Comparison of ENCODE assay signal across 11 cellular contexts in the genomic region with DNA sequence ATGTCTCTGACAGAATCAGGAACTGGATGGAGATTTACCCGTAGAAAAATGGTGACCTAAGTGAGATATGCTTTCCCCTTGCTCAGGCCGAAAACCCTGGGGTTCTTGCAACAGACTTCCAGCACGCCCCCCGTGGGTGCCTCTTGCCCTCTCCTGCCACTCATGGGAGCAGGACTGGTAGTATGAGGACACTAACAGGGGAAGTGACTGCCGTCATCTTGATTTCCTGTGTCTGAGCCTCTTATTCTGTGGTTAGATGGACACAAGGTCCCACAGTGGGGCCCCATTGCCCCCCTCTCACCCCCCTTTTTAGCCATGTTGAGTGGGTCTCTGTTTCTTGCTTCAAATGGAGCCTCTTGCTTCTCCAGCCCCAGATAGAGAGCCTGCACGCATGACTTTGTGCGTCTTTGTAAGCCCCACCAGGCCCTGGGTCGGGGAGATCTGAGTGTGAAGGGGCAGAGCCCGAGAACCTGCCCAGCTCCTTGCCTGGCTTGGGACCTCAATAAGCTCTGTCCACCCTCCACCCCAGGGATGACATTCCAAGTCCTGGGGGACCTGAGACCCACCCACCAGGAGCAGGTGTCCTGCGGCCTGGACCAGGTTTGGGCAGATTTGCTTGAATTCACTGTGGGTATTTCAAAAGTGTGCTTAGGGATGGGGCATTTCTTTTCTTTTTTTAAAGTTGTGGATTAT. TPM values are rescaled to one million over a fixed set of nuclear protein-coding genes. Genes with fewer than 3 reads are reported as not detected.
DNase-seq lines count a peak whose midpoint lies in the region; ATAC-seq and TF ChIP-seq lines count a peak whose summit lies in the region.
"Had no signal": no experiment of that assay in that cellular context is flagged by ENCODE, and none has a peak within 500 bp of the region (broad histone marks: within the 10 kb centered on the region; RNA-seq: fewer than 3 reads in every experiment).

No MANE protein-coding gene starts in this region.

- H3K36me3 ChIP-seq in adrenal gland (replicated peaks in 1 of 2) (no peaks in the 10 kb centered on the region), lower lobe of right lung (no peaks in the 10 kb centered on the region), MG63 (no peaks in the 10 kb centered on the region)

- peak overlapping the region; percentile 33 for H3K4me3 Mint-ChIP-seq in activated naive CD8-positive, alpha-beta T cell treated with anti-CD3 and anti-CD28 coated beads, Interleukin-2, amount 10 ng/mL, durations not matched to agents 7 days and 5 days
- no peak overlapping the region for H3K4me3 Mint-ChIP-seq in activated naive CD8-positive, alpha-beta T cell treated with anti-CD3 and anti-CD28 coated beads for 36 hours

- H3K27ac Mint-ChIP-seq in activated naive CD8-positive, alpha-beta T cell treated with anti-CD3 and anti-CD28 coated beads, Interleukin-2, amount 10 ng/mL, durations not matched to agents 7 days and 5 days, result peak overlapping the region; percentile 70
- no peak overlapping the region for H3K27ac Mint-ChIP-seq in activated naive CD8-positive, alpha-beta T cell treated with anti-CD3 and anti-CD28 coated beads for 36 hours

- H3K4me1 Mint-ChIP-seq in activated naive CD8-positive, alpha-beta T cell treated with anti-CD3 and anti-CD28 coated beads, Interleukin-2, amount 10 ng/mL, durations not matched to agents 7 days and 5 days, result peaks cover 45% of the 10 kb centered on the region
- H3K4me1 Mint-ChIP-seq in activated naive CD8-positive, alpha-beta T cell treated with anti-CD3 and anti-CD28 coated beads for 36 hours, result peaks cover 24% of the 10 kb centered on the region

- H3K27ac ChIP-seq in adrenal gland (peak overlapping the region; percentile 39 to 87 (median 55)), lower lobe of right lung (peak overlapping the region; percentile 94)

- 65 to 81% (median 72%) methylated on average over 6 to 10 of the region's 10 CpGs for WGBS in adrenal gland, 4 donors

- H3K4me3 ChIP-seq in adrenal gland, result no peak overlapping the region
- no peak overlapping the region for H3K4me3 ChIP-seq in lower lobe of right lung
- H3K4me3 ChIP-seq in MG63, result no peak overlapping the region
- H3K4me3 ChIP-seq: hepatocyte had no signal

- TF ChIP-seq CTCF in adrenal gland (IDR thresholded peaks at IDR 0.05) (no peak), lower lobe of right lung (IDR thresholded peaks at IDR 0.05) (no peak)

- no peaks in the 10 kb centered on the region for H3K9me3 Mint-ChIP-seq in activated naive CD8-positive, alpha-beta T cell treated with anti-CD3 and anti-CD28 coated beads, Interleukin-2, amount 10 ng/mL, durations not matched to agents 7 days and 5 days
- no peaks in the 10 kb centered on the region for H3K9me3 Mint-ChIP-seq in activated naive CD8-positive, alpha-beta T cell treated with anti-CD3 and anti-CD28 coated beads for 36 hours

- POLR2A ChIA-PET in activated naive CD8-positive, alpha-beta T cell treated with anti-CD3 and anti-CD28 coated beads, Interleukin-2, amount 10 ng/mL, durations not matched to agents 7 days and 5 days (lab: Charles Lee), result interaction anchor here (1.4 kb wide), 1 partner anchor 28 kb away, joined by 5 read pairs; no protein-coding TSS in a partner anchor

- peak; percentile 9 for ATAC-seq in activated naive CD8-positive, alpha-beta T cell treated with anti-CD3 and anti-CD28 coated beads, Interleukin-2, amount 10 ng/mL, durations not matched to agents 7 days and 5 days (ENCODE audit: low read depth)
- peak in 1 of 2 donors; percentile 5 for ATAC-seq in lower lobe of right lung
- ATAC-seq in GM18867 (IDR thresholded peaks at IDR 0.05; ENCODE audit: unreplicated experiment), result no peak

- intact Hi-C loops in adrenal gland (cut with DNase I), result no loop called here
- intact Hi-C loops in lower lobe of right lung (cut with DNase I), result no loop called here

- TF ChIP-seq POLR2A in adrenal gland (IDR thresholded peaks at IDR 0.05), result no peak

- H3K27me3 ChIP-seq in adrenal gland (no peaks in the 10 kb centered on the region), lower lobe of right lung (ENCODE audit: low read depth) (no peaks in the 10 kb centered on the region), MG63 (no peaks in the 10 kb centered on the region)
- H3K27me3 ChIP-seq: hepatocyte had no signal

- no peaks in the 10 kb centered on the region for H3K9me3 ChIP-seq in adrenal gland (replicated peaks in 1 of 3)
- H3K9me3 ChIP-seq in lower lobe of right lung, result no peaks in the 10 kb centered on the region
- H3K9me3 ChIP-seq in MG63, result no peaks in the 10 kb centered on the region

- H3K36me3 Mint-ChIP-seq in activated naive CD8-positive, alpha-beta T cell treated with anti-CD3 and anti-CD28 coated beads, Interleukin-2, amount 10 ng/mL, durations not matched to agents 7 days and 5 days, result no peaks in the 10 kb centered on the region
- no peaks in the 10 kb centered on the region for H3K36me3 Mint-ChIP-seq in activated naive CD8-positive, alpha-beta T cell treated with anti-CD3 and anti-CD28 coated beads for 36 hours

- DNase-seq in activated naive CD8-positive, alpha-beta T cell treated with anti-CD3 and anti-CD28 coated beads, Interleukin-2, amount 10 ng/mL, durations not matched to agents 7 days and 5 days, result no peak
- DNase-seq in activated naive CD8-positive, alpha-beta T cell treated with anti-CD3 and anti-CD28 coated beads for 36 hours, result no peak
- peak in 6 of 7 donors; percentile 55 to 78 (median 72) for DNase-seq in adrenal gland
- peak; percentile 85 for DNase-seq in lower lobe of right lung
- no peak for DNase-seq in MG63
- no peak for DNase-seq in NCI-H187 treated with DMSO at 0.1 percent for 48 hours (lab: John Stamatoyannopoulos, UW)
- DNase-seq in kidney glomerular epithelial cell (lab: John Stamatoyannopoulos, UW), result no peak

- H3K27me3 Mint-ChIP-seq in activated naive CD8-positive, alpha-beta T cell treated with anti-CD3 and anti-CD28 coated beads, Interleukin-2, amount 10 ng/mL, durations not matched to agents 7 days and 5 days, result peaks cover 17% of the 10 kb centered on the region
- peaks cover 49% of the 10 kb centered on the region for H3K27me3 Mint-ChIP-seq in activated naive CD8-positive, alpha-beta T cell treated with anti-CD3 and anti-CD28 coated beads for 36 hours

- H3K4me1 ChIP-seq in adrenal gland (replicated peaks in 1 of 2), result peaks cover 15 to 71% of the 10 kb centered on the region in 2 donors
- peaks cover 81% of the 10 kb centered on the region for H3K4me1 ChIP-seq in lower lobe of right lung

RNA-seq across cellular contexts. Expression of a gene that starts 12.6 kb away (rescaled TPM):
- 10 to 100 TPM; 22.0 to 27.5 TPM for total RNA-seq in activated naive CD8-positive, alpha-beta T cell treated with anti-CD3 and anti-CD28 coated beads, Interleukin-2, amount 10 ng/mL, durations not matched to agents 7 days and 5 days
- total RNA-seq in activated naive CD8-positive, alpha-beta T cell treated with anti-CD3 and anti-CD28 coated beads for 36 hours, result 1 to 10 TPM; 1.5 to 2.1 TPM
- 1 to 10 TPM in 5 of 8 donors, under 1 TPM in 2, not detected in 1; 0.60 to 2.9 (median 1.3) TPM for total RNA-seq in adrenal gland
- 1 to 10 TPM in 2 of 3 donors, under 1 TPM in 1; 0.82 to 6.7 (median 1.8) TPM for polyA plus RNA-seq in adrenal gland
- total RNA-seq in lower lobe of right lung, result 21.5 TPM
- total RNA-seq in MG63 (2014; rRNA removed; shearing (Covaris generic); ENCODE audit: low replicate concordance), result not detected in 2 replicates
- total RNA-seq: hepatocyte, HT1080, osteocyte had no signal
- polyA plus RNA-seq: hepatocyte had no signal

RNA-seq across cellular contexts. Expression of a gene that starts 38.8 kb away (rescaled TPM):
- total RNA-seq in activated naive CD8-positive, alpha-beta T cell treated with anti-CD3 and anti-CD28 coated beads, Interleukin-2, amount 10 ng/mL, durations not matched to agents 7 days and 5 days, result not detected
- not detected for total RNA-seq in activated naive CD8-positive, alpha-beta T cell treated with anti-CD3 and anti-CD28 coated beads for 36 hours
- total RNA-seq in adrenal gland (10 to 100 TPM in 2 of 8 donors, 1 to 10 TPM in 1, under 1 TPM in 2, not detected in 3; 0.09 to 21.3 (median 1.4) TPM), lower lobe of right lung (12,584 TPM)
- polyA plus RNA-seq in adrenal gland, result 1 to 10 TPM in 1 of 3 donors, under 1 TPM in 1, not detected in 1; 0.04 to 5.5 TPM
- 0.16 TPM in 1 of 2 replicates, not detected in the other for total RNA-seq in MG63 (2014; rRNA removed; shearing (Covaris generic); ENCODE audit: low replicate concordance)
- total RNA-seq: HT1080, osteocyte had no signal

RNA-seq across cellular contexts. Expression of a gene that starts 47.0 kb away (rescaled TPM):
- not detected for total RNA-seq in activated naive CD8-positive, alpha-beta T cell treated with anti-CD3 and anti-CD28 coated beads, Interleukin-2, amount 10 ng/mL, durations not matched to agents 7 days and 5 days
- not detected for total RNA-seq in activated naive CD8-positive, alpha-beta T cell treated with anti-CD3 and anti-CD28 coated beads for 36 hours
- total RNA-seq in adrenal gland (10 to 100 TPM in 3 of 8 donors, 1 to 10 TPM in 5; 3.3 to 44.0 (median 7.3) TPM), lower lobe of right lung (44.9 TPM)
- polyA plus RNA-seq in adrenal gland, result 10 to 100 TPM in 1 of 3 donors, 1 to 10 TPM in 1, under 1 TPM in 1; 0.88 to 10.1 (median 6.4) TPM
- 43.5 and 59.1 TPM in 2 replicates for total RNA-seq in MG63 (2014; rRNA removed; shearing (Covaris generic); ENCODE audit: low replicate concordance)

Comparison
In these comparisons a context has a peak if more than half of its experiments do, and no peak if none do; other contexts are left out.
1. DNase-seq: peak in adrenal gland (6 of 7) and lower lobe of right lung (single experiment); none in activated naive CD8-positive, alpha-beta T cell treated with anti-CD3 and anti-CD28 coated beads, Interleukin-2, amount 10 ng/mL, durations not matched to agents 7 days and 5 days (single experiment), activated naive CD8-positive, alpha-beta T cell treated with anti-CD3 and anti-CD28 coated beads for 36 hours (single experiment), MG63 (single experiment), NCI-H187 treated with DMSO at 0.1 percent for 48 hours (single experiment) and kidney glomerular epithelial cell (single experiment).
2. RNA of a gene that starts 38.8 kb away (total RNA-seq): 12,584 TPM in lower lobe of right lung (single experiment); 0.09 to 21.3 TPM in adrenal gland, 0.16 TPM in MG63, not detected in activated naive CD8-positive, alpha-beta T cell treated with anti-CD3 and anti-CD28 coated beads, Interleukin-2, amount 10 ng/mL, durations not matched to agents 7 days and 5 days and not detected in activated naive CD8-positive, alpha-beta T cell treated with anti-CD3 and anti-CD28 coated beads for 36 hours; every median in the first group is over 100 times any median in the second.